Comparison of ENCODE assay signal across 29 cellular contexts in the genomic region with DNA sequence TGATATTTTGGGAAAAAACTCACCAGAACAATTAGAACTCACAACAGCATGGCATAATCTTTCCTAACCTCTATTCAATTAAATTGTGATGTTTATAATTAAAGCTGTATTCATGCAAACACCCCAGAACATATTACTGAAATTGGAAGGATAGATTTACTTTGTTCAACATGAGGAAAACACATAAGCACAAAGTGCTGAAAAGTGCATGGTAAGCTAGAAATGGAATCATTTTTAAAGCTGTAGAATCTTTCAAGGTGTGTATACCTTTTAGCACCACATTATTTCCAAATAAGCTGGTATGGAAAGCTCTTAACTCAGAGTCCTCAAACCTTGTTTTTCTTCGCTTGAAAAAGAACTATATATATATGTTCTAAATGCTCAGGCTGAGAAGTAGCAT.
"Had no signal": no experiment of that assay in that cellular context is flagged by ENCODE, and none has a peak within 500 bp of the region (broad histone marks: within the 10 kb centered on the region; RNA-seq: fewer than 3 reads in every experiment).

No MANE protein-coding gene starts in this region.

- FAIRE-seq: urothelium cell line had no signal

- H3K27me3 Mint-ChIP-seq: stimulated activated memory B cell treated with anti-CD40 and anti-IgM and Interleukin-4, amounts not matched to agents 10 μg/mL and 1 μg/mL and 100 μg/mL, for 72 hours; stimulated activated naive B cell treated with anti-CD40 and anti-IgM and Interleukin-4, amounts not matched to agents 10 μg/mL and 1 μg/mL and 100 μg/mL, for 72 hours; stimulated activated naive CD8-positive, alpha-beta T cell treated with anti-CD3 and anti-CD28 coated beads, Interleukin-15, amount 100 ng/mL, for 72 hours; stimulated activated naive CD8-positive, alpha-beta T cell treated with anti-CD3 and anti-CD28 coated beads, Interleukin-15, Interleukin-2, amounts not matched to agents 100 ng/mL and 50 ng/mL, for 24 hours; type B pancreatic cell had no signal

- H3K9me3 Mint-ChIP-seq: stimulated activated effector memory CD8-positive, alpha-beta T cell treated with anti-CD3 and anti-CD28 coated beads, Interleukin-12 subunit alpha, Interleukin-12 subunit beta, amount 100 ng/mL, for 72 hours; stimulated activated memory B cell treated with anti-CD40 and anti-IgM and Interleukin-4, amounts not matched to agents 10 μg/mL and 1 μg/mL and 100 μg/mL, for 72 hours; stimulated activated naive B cell treated with anti-CD40 and anti-IgM and Interleukin-4, amounts not matched to agents 10 μg/mL and 1 μg/mL and 100 μg/mL, for 72 hours; stimulated activated naive CD8-positive, alpha-beta T cell treated with anti-CD3 and anti-CD28 coated beads, Interleukin-15, amount 100 ng/mL, for 72 hours; stimulated activated naive CD8-positive, alpha-beta T cell treated with anti-CD3 and anti-CD28 coated beads, Interleukin-15, Interleukin-2, amounts not matched to agents 100 ng/mL and 50 ng/mL, for 24 hours; type B pancreatic cell had no signal

- H3K9me3 ChIP-seq: stomach, suprapubic skin, testis, thoracic aorta, thyroid gland, tibial artery, tibial nerve, transverse colon, upper lobe of left lung, upper lobe of right lung, uterus, vagina had no signal

- DNase-seq: stimulated activated CD4-positive, alpha-beta T cell treated with anti-CD3 and anti-CD28 coated beads, Interleukin-2, amount 100 ng/mL, for 48 hours; stimulated activated CD4-positive, alpha-beta T cell treated with anti-CD3 and anti-CD28 coated beads, Interleukin-4, amount 100 ng/mL, for 1 hour; stimulated activated CD4-positive, alpha-beta T cell treated with anti-CD3 and anti-CD28 coated beads, Interleukin-4, amount 100 ng/mL, for 24 hours; stimulated activated CD4-positive, alpha-beta T cell treated with anti-CD3 and anti-CD28 coated beads, Interleukin-4, amount 100 ng/mL, for 4 hours; stimulated activated CD8-positive, alpha-beta memory T cell treated with anti-CD3 and anti-CD28 coated beads, Interleukin-4, amount 100 ng/mL, for 48 hours; stimulated activated naive B cell treated with anti-CD40 and anti-IgM and Interleukin-4, amounts not matched to agents 10 μg/mL and 1 μg/mL and 100 μg/mL, for 72 hours; stimulated activated naive CD4-positive, alpha-beta T cell; stimulated activated naive CD4-positive, alpha-beta T cell treated with Interleukin-2 at 50 U/mL for 16 hours; stimulated activated naive CD8-positive, alpha-beta T cell treated with anti-CD3 and anti-CD28 coated beads, Interleukin-15, amount 100 ng/mL, for 72 hours; stimulated activated naive CD8-positive, alpha-beta T cell treated with anti-CD3 and anti-CD28 coated beads, Interleukin-15, Interleukin-2, amounts not matched to agents 100 U/mL and 50 U/mL, for 24 hours; stomach; substantia nigra; testis; thyroid gland; tibial artery; transverse colon; trophoblast cell; upper lobe of left lung; upper lobe of right lung; uterus had no signal

- H3K27ac ChIP-seq: stomach, suprapubic skin, testis, thoracic aorta, thyroid gland, tibial artery, tibial nerve, transverse colon, upper lobe of left lung, upper lobe of right lung, uterus, vagina had no signal

- H3K4me3 Mint-ChIP-seq: stimulated activated effector memory CD8-positive, alpha-beta T cell treated with anti-CD3 and anti-CD28 coated beads, Interleukin-12 subunit alpha, Interleukin-12 subunit beta, amount 100 ng/mL, for 72 hours; stimulated activated memory B cell treated with anti-CD40 and anti-IgM and Interleukin-4, amounts not matched to agents 10 μg/mL and 1 μg/mL and 100 μg/mL, for 72 hours; stimulated activated naive B cell treated with anti-CD40 and anti-IgM and Interleukin-4, amounts not matched to agents 10 μg/mL and 1 μg/mL and 100 μg/mL, for 72 hours; stimulated activated naive CD8-positive, alpha-beta T cell treated with anti-CD3 and anti-CD28 coated beads, Interleukin-15, amount 100 ng/mL, for 72 hours; stimulated activated naive CD8-positive, alpha-beta T cell treated with anti-CD3 and anti-CD28 coated beads, Interleukin-15, Interleukin-2, amounts not matched to agents 100 ng/mL and 50 ng/mL, for 24 hours; type B pancreatic cell had no signal

- H3K27ac Mint-ChIP-seq: stimulated activated effector memory CD8-positive, alpha-beta T cell treated with anti-CD3 and anti-CD28 coated beads, Interleukin-12 subunit alpha, Interleukin-12 subunit beta, amount 100 ng/mL, for 72 hours; stimulated activated memory B cell treated with anti-CD40 and anti-IgM and Interleukin-4, amounts not matched to agents 10 μg/mL and 1 μg/mL and 100 μg/mL, for 72 hours; stimulated activated naive B cell treated with anti-CD40 and anti-IgM and Interleukin-4, amounts not matched to agents 10 μg/mL and 1 μg/mL and 100 μg/mL, for 72 hours; stimulated activated naive CD8-positive, alpha-beta T cell treated with anti-CD3 and anti-CD28 coated beads, Interleukin-15, Interleukin-2, amounts not matched to agents 100 ng/mL and 50 ng/mL, for 24 hours; type B pancreatic cell had no signal

- H3K4me3 ChIP-seq: stomach, suprapubic skin, testis, thoracic aorta, thyroid gland, tibial artery, tibial nerve, transverse colon, upper lobe of left lung, upper lobe of right lung, uterus, vagina had no signal

- H3K4me1 ChIP-seq: testis, uterus had no signal

- ATAC-seq: stimulated activated effector memory CD8-positive, alpha-beta T cell treated with anti-CD3 and anti-CD28 coated beads, Interleukin-12 subunit alpha, Interleukin-12 subunit beta, amount 100 ng/mL, for 72 hours; stimulated activated memory B cell treated with anti-CD40 and anti-IgM and Interleukin-4, amounts not matched to agents 10 μg/mL and 1 μg/mL and 100 μg/mL, for 72 hours; stimulated activated naive B cell treated with anti-CD40 and anti-IgM and Interleukin-4, amounts not matched to agents 10 μg/mL and 1 μg/mL and 100 μg/mL, for 72 hours; stimulated activated naive CD8-positive, alpha-beta T cell treated with anti-CD3 and anti-CD28 coated beads, Interleukin-15, amount 100 ng/mL, for 72 hours; stimulated activated naive CD8-positive, alpha-beta T cell treated with anti-CD3 and anti-CD28 coated beads, Interleukin-15, Interleukin-2, amounts not matched to agents 100 U/mL and 50 U/mL, for 24 hours; upper lobe of right lung had no signal

- H3K36me3 ChIP-seq: uterus had no signal

- H3K27me3 ChIP-seq: stomach, suprapubic skin, testis, thyroid gland, tibial artery, tibial nerve, transverse colon, upper lobe of left lung, upper lobe of right lung, uterus, vagina had no signal

- H3K36me3 Mint-ChIP-seq: stimulated activated memory B cell treated with anti-CD40 and anti-IgM and Interleukin-4, amounts not matched to agents 10 μg/mL and 1 μg/mL and 100 μg/mL, for 72 hours; stimulated activated naive B cell treated with anti-CD40 and anti-IgM and Interleukin-4, amounts not matched to agents 10 μg/mL and 1 μg/mL and 100 μg/mL, for 72 hours had no signal
